ENCODE assay signal across 9 cellular contexts in genomic region chr22:48489551-48490512, GRCh38.
DNase-seq lines count a peak whose midpoint lies in the region; ATAC-seq lines count a peak whose summit lies in the region.
"Had no signal": no experiment of that assay in that cellular context is flagged by ENCODE, and none has a peak within 500 bp of the region (broad histone marks: within the 10 kb centered on the region; RNA-seq: fewer than 3 reads in every experiment).

No MANE protein-coding gene starts in this region.

- H3K4me1 ChIP-seq in iPS-18a (ENCODE audit: control insufficient read depth, low read depth, low read length): peaks cover 16% of the 10 kb centered on the region

- no peaks in the 10 kb centered on the region for H3K36me3 Mint-ChIP-seq in activated T-cell treated with anti-CD3 and anti-CD28 coated beads, Interleukin-2, amount 50 U/mL, for 24 hours (ENCODE audit: low read depth)
- H3K36me3 Mint-ChIP-seq: activated naive CD8-positive, alpha-beta T cell had no signal

- no peaks in the 10 kb centered on the region for H3K9me3 Mint-ChIP-seq in activated T-cell treated with anti-CD3 and anti-CD28 coated beads, Interleukin-2, amount 50 U/mL, for 24 hours

- H3K9ac ChIP-seq in iPS-18a (ENCODE audit: low read length): peak overlapping the region; percentile 44

- no peak for ATAC-seq in sciatic nerve

- no peak overlapping the region for H3K27ac Mint-ChIP-seq in activated T-cell treated with anti-CD3 and anti-CD28 coated beads, Interleukin-2, amount 50 U/mL, for 24 hours
- H3K27ac Mint-ChIP-seq: activated naive CD8-positive, alpha-beta T cell had no signal

- in situ Hi-C loops in G401 (cut with HindIII; ENCODE audit: low sequenced_read_pairs): no loop called here

- H3K36me3 ChIP-seq in iPS-18a (ENCODE audit: control insufficient read depth, low read depth, low read length): no peaks in the 10 kb centered on the region

- intact Hi-C loops in sciatic nerve (cut with DNase I): no loop called here

- peaks cover 27% of the 10 kb centered on the region for H3K27me3 ChIP-seq in iPS-18a (ENCODE audit: control insufficient read depth, insufficient read depth, low read length)

- H3K27ac ChIP-seq in angular gyrus (ENCODE audit: low read depth, low read length) (peak overlapping the region; percentile 22), iPS-18a (ENCODE audit: low read length) (no peak overlapping the region)

- no peaks in the 10 kb centered on the region for H3K9me3 ChIP-seq in iPS-18a (ENCODE audit: control insufficient read depth, low read depth, low read length)

- H3K4me1 Mint-ChIP-seq in activated T-cell treated with anti-CD3 and anti-CD28 coated beads, Interleukin-2, amount 50 U/mL, for 24 hours (ENCODE audit: low read depth): no peaks in the 10 kb centered on the region

- peaks cover 82% of the 10 kb centered on the region for H3K27me3 Mint-ChIP-seq in activated T-cell treated with anti-CD3 and anti-CD28 coated beads, Interleukin-2, amount 50 U/mL, for 24 hours

- DNase-seq in G401 (ENCODE audit: low spot score) (peak; percentile 47), sciatic nerve (ENCODE audit: low spot score) (peak; percentile 58), NOMO-1 (lab: John Stamatoyannopoulos, UW; ENCODE audit: unreplicated experiment in 2 of 2) (no peak), NCI-H1694 (lab: John Stamatoyannopoulos, UW) (no peak), SIG-M5 treated with dmso at 0.1 percent for 504 hours (lab: John Stamatoyannopoulos, UW; ENCODE audit: unreplicated experiment) (no peak)
- DNase-seq in activated T-cell treated with anti-CD3 and anti-CD28 coated beads, Interleukin-2, amount 50 U/mL, for 24 hours: no peak

- no peak overlapping the region for H3K4me3 Mint-ChIP-seq in activated T-cell treated with anti-CD3 and anti-CD28 coated beads, Interleukin-2, amount 50 U/mL, for 24 hours
- H3K4me3 Mint-ChIP-seq: activated naive CD8-positive, alpha-beta T cell had no signal

- H3K4me3 ChIP-seq in iPS-18a (ENCODE audit: low read length): peak overlapping the region; percentile 61

Comparison
In these comparisons a context has a peak if more than half of its experiments do, and no peak if none do; other contexts are left out.
1. DNase-seq: peak in G401 (single experiment) and sciatic nerve (single experiment); none in NOMO-1 (0 of 2), activated T-cell treated with anti-CD3 and anti-CD28 coated beads, Interleukin-2, amount 50 U/mL, for 24 hours (single experiment), NCI-H1694 (single experiment) and SIG-M5 treated with dmso at 0.1 percent for 504 hours (single experiment).